In genomic region chr6:39849764-39850163, GRCh38 we compare ENCODE assay signal across 1 cellular context.
TF ChIP-seq lines count a peak whose summit lies in the region.

No MANE protein-coding gene starts in this region.

TF ChIP-seq in HepG2, 621 proteins besides CTCF, POLR2A, EP300 and RAD21 (continued from another document and continues in another):
- TF ChIP-seq ZBED4 (CRISPR knock-in tag; IDR thresholded peaks at IDR 0.05; ENCODE audit: borderline replicate concordance) (no peak), ATF7-NPFF (CRISPR knock-in tag; IDR thresholded peaks at IDR 0.05; ENCODE audit: low read depth) (no peak), PRPF4 (IDR thresholded peaks at IDR 0.05; ENCODE audit: low read depth, low read length, poor library complexity, severe bottlenecking) (no peak), CENPT (CRISPR knock-in tag; IDR thresholded peaks at IDR 0.05; ENCODE audit: low read depth) (no peak), ZBTB43 (CRISPR knock-in tag; conservative IDR thresholded peaks at IDR 0.05) (peak; percentile 63; the same call in 1 of the 2 replicates), STAG1 (CRISPR knock-in tag; IDR thresholded peaks at IDR 0.05) (no peak), ZNF501 (CRISPR knock-in tag; IDR thresholded peaks at IDR 0.05) (no peak), ZNF776 (CRISPR knock-in tag; IDR thresholded peaks at IDR 0.05) (no peak), ZNF30 (CRISPR knock-in tag; IDR thresholded peaks at IDR 0.05) (no peak), BCL6 (CRISPR knock-in tag; IDR thresholded peaks at IDR 0.05) (no peak), MAFF (IDR thresholded peaks at IDR 0.05; ENCODE audit: low read depth, low read length) (no peak), ZNF597 (CRISPR knock-in tag; IDR thresholded peaks at IDR 0.05) (no peak), DDIT3 (CRISPR knock-in tag; IDR thresholded peaks at IDR 0.05) (no peak), MED13 (CRISPR knock-in tag; IDR thresholded peaks at IDR 0.05) (no peak), HMG20B (CRISPR knock-in tag; conservative IDR thresholded peaks at IDR 0.05) (no peak), CREB3 (CRISPR knock-in tag; IDR thresholded peaks at IDR 0.05) (no peak), ZNF619 (CRISPR knock-in tag; IDR thresholded peaks at IDR 0.05) (0 out of 2 replicates have a peak, but pooled peaks have one; percentile 31), ZNF883 (CRISPR knock-in tag; IDR thresholded peaks at IDR 0.05; ENCODE audit: not compliant biosample characterization) (peak; percentile 32), GABPB1 (CRISPR knock-in tag; IDR thresholded peaks at IDR 0.05) (peak; percentile 38; the same call in 1 of the 2 replicates), ZNF639 (CRISPR knock-in tag; conservative IDR thresholded peaks at IDR 0.05) (no peak), ZBTB4 (CRISPR knock-in tag; IDR thresholded peaks at IDR 0.05; ENCODE audit: borderline replicate concordance) (no peak), ZNF333 (CRISPR knock-in tag; IDR thresholded peaks at IDR 0.05; ENCODE audit: borderline replicate concordance) (no peak), ZNF605 (CRISPR knock-in tag; IDR thresholded peaks at IDR 0.05) (no peak), PRDM15 (CRISPR knock-in tag; IDR thresholded peaks at IDR 0.05) (no peak), ZNF326 (CRISPR knock-in tag; IDR thresholded peaks at IDR 0.05; ENCODE audit: borderline replicate concordance) (no peak), DR1 (CRISPR knock-in tag; IDR thresholded peaks at IDR 0.05) (no peak), TAF15 (IDR thresholded peaks at IDR 0.05; ENCODE audit: low read depth, low read length, poor library complexity, severe bottlenecking) (no peak), REXO4 (CRISPR knock-in tag; IDR thresholded peaks at IDR 0.05; ENCODE audit: borderline replicate concordance) (no peak), ZKSCAN8 (CRISPR knock-in tag; IDR thresholded peaks at IDR 0.05; ENCODE audit: borderline replicate concordance) (no peak), CENPX (CRISPR knock-in tag; IDR thresholded peaks at IDR 0.05) (no peak), XRCC5 (optimal IDR thresholded peaks at IDR 0.05; ENCODE audit: low read length) (no peak), ZNF24 (IDR thresholded peaks at IDR 0.05) (no peak), ZNF280B (CRISPR knock-in tag; IDR thresholded peaks at IDR 0.05; ENCODE audit: borderline replicate concordance) (peak; percentile 73; the same call in 1 of the 2 replicates), ZNF264 (CRISPR knock-in tag; IDR thresholded peaks at IDR 0.05) (no peak), ZNF558 (CRISPR knock-in tag; IDR thresholded peaks at IDR 0.05; ENCODE audit: borderline replicate concordance) (no peak; the same call in 1 of the 2 replicates), FOXC1 (CRISPR knock-in tag; IDR thresholded peaks at IDR 0.05; ENCODE audit: borderline replicate concordance) (no peak), PRDM4 (CRISPR knock-in tag; IDR thresholded peaks at IDR 0.05; ENCODE audit: borderline replicate concordance) (no peak), ZFP36L1 (CRISPR knock-in tag; IDR thresholded peaks at IDR 0.05) (no peak), ZNF644 (CRISPR knock-in tag; IDR thresholded peaks at IDR 0.05; ENCODE audit: low read depth) (peak; percentile 85; the same call in 1 of the 2 replicates), ZNF331 (CRISPR knock-in tag; IDR thresholded peaks at IDR 0.05) (no peak), ZFP1 (CRISPR knock-in tag; IDR thresholded peaks at IDR 0.05) (no peak), RFX1 (IDR thresholded peaks at IDR 0.05) (no peak)
